In the genomic region with DNA sequence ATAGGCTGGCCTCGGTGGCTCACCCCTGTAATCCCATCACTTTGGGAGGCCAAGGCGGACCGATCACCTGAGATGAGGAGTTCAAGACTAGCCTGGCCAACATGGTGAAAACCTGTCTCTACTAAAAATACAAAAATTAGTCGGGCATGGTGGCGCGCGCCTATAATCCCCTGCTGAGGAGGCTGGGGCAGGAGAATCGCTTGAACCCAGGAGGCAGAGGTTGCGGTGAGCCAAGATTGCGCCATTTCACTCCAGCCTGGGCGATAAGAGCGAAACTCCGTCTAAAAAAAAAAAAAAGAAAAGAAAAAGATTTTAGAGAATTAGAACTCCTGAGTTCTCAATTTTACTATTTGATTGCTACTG, we compare ENCODE assay signal across 7 cellular contexts. TPM values are rescaled to one million over a fixed set of nuclear protein-coding genes. Genes with fewer than 3 reads are reported as not detected.
DNase-seq lines count a peak whose midpoint lies in the region; ATAC-seq and TF ChIP-seq lines count a peak whose summit lies in the region.
"Not testable (repeated sequence)": the region's sequence is repeated elsewhere in the genome, so short reads cannot be mapped to it uniquely, and the experiment has no call there.

No MANE protein-coding gene starts in this region.

- H3K9ac ChIP-seq in mesenchymal stem cell (ENCODE audit: low read length), result peak overlapping the region; percentile 100

- CTCF ChIA-PET in activated CD8-positive, alpha-beta T cell treated with anti-CD3 and anti-CD28 coated beads for 36 hours (lab: Charles Lee), result not testable (repeated sequence)

- H3K9me3 ChIP-seq in mesenchymal stem cell (ENCODE audit: control insufficient read depth, low read length), result not testable (repeated sequence)

- not testable (repeated sequence) for H3K9me3 Mint-ChIP-seq in activated CD8-positive, alpha-beta T cell treated with anti-CD3 and anti-CD28 coated beads for 36 hours; progenitor cell of endocrine pancreas (ENCODE audit: low read depth)

- H4K91ac ChIP-seq in mesenchymal stem cell (ENCODE audit: low read length), result not testable (repeated sequence)

- H3K4me1 Mint-ChIP-seq in activated CD8-positive, alpha-beta T cell treated with anti-CD3 and anti-CD28 coated beads for 36 hours (ENCODE audit: low read depth), result peaks cover 45% of the 10 kb centered on the region
- H3K4me1 Mint-ChIP-seq in progenitor cell of endocrine pancreas (ENCODE audit: low read depth), result peaks cover 29% of the 10 kb centered on the region

- H2BK12ac ChIP-seq in mesenchymal stem cell (ENCODE audit: low read length in 2 of 2), result not testable (repeated sequence)

- intact Hi-C loops in activated CD8-positive, alpha-beta T cell treated with anti-CD3 and anti-CD28 coated beads for 36 hours (cut with micrococcal nuclease), result not testable (repeated sequence)

- H3K14ac ChIP-seq in mesenchymal stem cell (ENCODE audit: low read length in 2 of 2), result not testable (repeated sequence)

- WGBS in mesenchymal stem cell, result 100% methylated on average over 9 of the region's 13 CpGs

- H4K8ac ChIP-seq in mesenchymal stem cell (ENCODE audit: low read length), result not testable (repeated sequence)

- H3K18ac ChIP-seq in mesenchymal stem cell (ENCODE audit: low read depth in 1 of 2, low read length in 2 of 2), result not testable (repeated sequence)

- not testable (repeated sequence) for H3K27me3 Mint-ChIP-seq in activated CD8-positive, alpha-beta T cell treated with anti-CD3 and anti-CD28 coated beads for 36 hours; progenitor cell of endocrine pancreas

- not testable (repeated sequence) for H3K4me1 ChIP-seq in mesenchymal stem cell (ENCODE audit: control insufficient read depth, insufficient read depth, low read depth, low read length)

- not testable (repeated sequence) for H3K36me3 ChIP-seq in GM06990 (ENCODE audit: control insufficient read depth, insufficient read depth, low read length)
- H3K36me3 ChIP-seq in mesenchymal stem cell (ENCODE audit: control insufficient read depth in 1 of 2, insufficient read depth in 2 of 2, low read depth in 1 of 2, low read length in 2 of 2), result peaks cover 13 to 60% of the 10 kb centered on the region in 2 experiments

- not testable (repeated sequence) for H3K27ac ChIP-seq in mesenchymal stem cell (ENCODE audit: low read length, poor library complexity, severe bottlenecking)

- not testable (repeated sequence) for ATAC-seq in activated CD8-positive, alpha-beta T cell treated with anti-CD3 and anti-CD28 coated beads for 36 hours

- peak overlapping the region; percentile 11 for H3K4me2 ChIP-seq in mesenchymal stem cell (ENCODE audit: low read length, poor library complexity, severe bottlenecking)

- H3K4me3 ChIP-seq in GM06990 (replicated peaks; ENCODE audit: low read depth, low read length) (peak overlapping the region; percentile 93), NB4 (ENCODE audit: low read depth, low read length) (peak overlapping the region; percentile 85), astrocyte of the spinal cord (ENCODE audit: low read depth, low read length) (peak overlapping the region; percentile 98), fibroblast of mammary gland (ENCODE audit: control insufficient read depth, low read depth, low read length) (peak overlapping the region; percentile 77), mesenchymal stem cell (ENCODE audit: insufficient read depth in 1 of 2, low read depth in 1 of 2, low read length in 2 of 2) (peak overlapping the region; percentile 44 to 98)

- H3K23ac ChIP-seq in mesenchymal stem cell (ENCODE audit: low read length in 2 of 2), result not testable (repeated sequence)

- peak overlapping the region; percentile 89 for H3K4me3 Mint-ChIP-seq in activated CD8-positive, alpha-beta T cell treated with anti-CD3 and anti-CD28 coated beads for 36 hours
- H3K4me3 Mint-ChIP-seq in progenitor cell of endocrine pancreas (ENCODE audit: low read depth), result peak overlapping the region; percentile 96

- TF ChIP-seq POLR2A in NB4 (IDR thresholded peaks at IDR 0.05; ENCODE audit: extremely low read depth, insufficient read length), result not testable (repeated sequence)

- not testable (repeated sequence) for H3K79me1 ChIP-seq in mesenchymal stem cell (replicated peaks; ENCODE audit: low read length, poor library complexity, severe bottlenecking)

- not testable (repeated sequence) for H2AK5ac ChIP-seq in mesenchymal stem cell (ENCODE audit: low read length, severe bottlenecking)

- H2BK120ac ChIP-seq in mesenchymal stem cell (ENCODE audit: low read depth, low read length), result not testable (repeated sequence)

- H2BK5ac ChIP-seq in mesenchymal stem cell (ENCODE audit: low read depth, low read length, poor library complexity, severe bottlenecking), result not testable (repeated sequence)

- POLR2A ChIA-PET in activated CD8-positive, alpha-beta T cell treated with anti-CD3 and anti-CD28 coated beads for 36 hours (lab: Charles Lee), result interaction anchor here (1.5 kb wide), 1 partner anchor 12 kb away, joined by 6 read pairs; no protein-coding TSS in a partner anchor

- peaks cover 56% of the 10 kb centered on the region for H3K36me3 Mint-ChIP-seq in activated CD8-positive, alpha-beta T cell treated with anti-CD3 and anti-CD28 coated beads for 36 hours (ENCODE audit: low read depth)
- peaks cover 13% of the 10 kb centered on the region for H3K36me3 Mint-ChIP-seq in progenitor cell of endocrine pancreas (ENCODE audit: insufficient read depth)

- H2AFZ ChIP-seq in mesenchymal stem cell (ENCODE audit: low read depth, low read length), result not testable (repeated sequence)

- DNase-seq in GM06990 (ENCODE audit: extremely low read depth, insufficient read length); NB4 (ENCODE audit: low read depth); activated CD8-positive, alpha-beta T cell treated with anti-CD3 and anti-CD28 coated beads for 36 hours; astrocyte of the spinal cord (ENCODE audit: low read depth, low spot score); fibroblast of mammary gland (ENCODE audit: low read depth); mesenchymal stem cell; progenitor cell of endocrine pancreas (ENCODE audit: low spot score, unreplicated experiment): not testable (repeated sequence)

- H3K27me3 ChIP-seq in GM06990 (replicated peaks; ENCODE audit: control insufficient read depth, insufficient read depth, low read length); mesenchymal stem cell (ENCODE audit: control insufficient read depth in 1 of 2, insufficient read depth in 1 of 2, low read length in 2 of 2): not testable (repeated sequence)

- H3K4ac ChIP-seq in mesenchymal stem cell (ENCODE audit: low read depth in 1 of 2, low read length in 2 of 2), result not testable (repeated sequence)

- H3K27ac Mint-ChIP-seq in activated CD8-positive, alpha-beta T cell treated with anti-CD3 and anti-CD28 coated beads for 36 hours, result not testable (repeated sequence)
- peak overlapping the region; percentile 100 for H3K27ac Mint-ChIP-seq in progenitor cell of endocrine pancreas

- not testable (repeated sequence) for H2BK15ac ChIP-seq in mesenchymal stem cell (ENCODE audit: low read depth, poor library complexity, severe bottlenecking)

- TF ChIP-seq CTCF in GM06990 (IDR thresholded peaks at IDR 0.05; ENCODE audit: insufficient read depth, low read length, poor library complexity, severe bottlenecking); NB4 (IDR thresholded peaks at IDR 0.05; ENCODE audit: low read depth, low read length); activated CD8-positive, alpha-beta T cell treated with anti-CD3 and anti-CD28 coated beads for 36 hours (IDR thresholded peaks at IDR 0.05); astrocyte of the spinal cord (IDR thresholded peaks at IDR 0.05; ENCODE audit: low read depth, low read length); fibroblast of mammary gland (conservative IDR thresholded peaks at IDR 0.05; ENCODE audit: control insufficient read depth, insufficient read depth, low read depth, low read length); progenitor cell of endocrine pancreas (IDR thresholded peaks at IDR 0.05; ENCODE audit: unreplicated experiment): not testable (repeated sequence)

- in situ Hi-C loops in astrocyte of the spinal cord (cut with HindIII; ENCODE audit: low sequenced_read_pairs), result not testable (repeated sequence)

RNA-seq across cellular contexts. Expression of a gene that starts 2.0 kb away (rescaled TPM):
- 100 to 1,000 TPM; 148 to 153 TPM for total RNA-seq in activated CD8-positive, alpha-beta T cell treated with anti-CD3 and anti-CD28 coated beads for 36 hours
- 95.3 TPM for polyA plus RNA-seq in mesenchymal stem cell (2013, experiment 1 of 2)
- polyA plus RNA-seq in mesenchymal stem cell (2013, experiment 2 of 2), result 102 TPM
- total RNA-seq in progenitor cell of endocrine pancreas, result 153 and 159 TPM in 2 replicates
